8 cellular contexts compared by ENCODE assay signal in genomic region chr13:39656325-39656677, GRCh38. TPM values are rescaled to one million over a fixed set of nuclear protein-coding genes. Genes with fewer than 3 reads are reported as not detected.
A peak's percentile ranks its signal among the peaks of the same experiment; 100 is the strongest.
DNase-seq lines count a peak whose midpoint lies in the region; ATAC-seq and TF ChIP-seq lines count a peak whose summit lies in the region.

No MANE protein-coding gene starts in this region.

- peak overlapping the region; percentile 56 for H3K9ac ChIP-seq in iPS-18a (ENCODE audit: low read length)

- no peak for TF ChIP-seq CTCF in stomach (IDR thresholded peaks at IDR 0.05)

- CTCF ChIA-PET in activated CD4-positive, alpha-beta memory T cell treated with anti-CD3 and anti-CD28 coated beads for 36 hours (lab: Charles Lee): no interaction called here

- H3K4me1 ChIP-seq in iPS-18a (ENCODE audit: control insufficient read depth, low read depth, low read length) (peaks cover 4% of the 10 kb centered on the region), stomach (peaks cover 0 to 19% (median 17%) of the 10 kb centered on the region in 4 donors)

- 13 to 18% (median 14%) methylated on average over 7 of the region's 7 CpGs for WGBS in stomach, 5 donors

- H3K27ac ChIP-seq in iPS-18a (ENCODE audit: low read length) (no peak overlapping the region), stomach (peak overlapping the region in 4 of 5 donors; percentile 77 to 87 (median 82))

- peaks cover 18% of the 10 kb centered on the region for H3K4me1 Mint-ChIP-seq in activated CD4-positive, alpha-beta memory T cell treated with anti-CD3 and anti-CD28 coated beads for 36 hours (ENCODE audit: low read depth)

- no peaks in the 10 kb centered on the region for H3K27me3 Mint-ChIP-seq in activated CD4-positive, alpha-beta memory T cell treated with anti-CD3 and anti-CD28 coated beads for 36 hours

- H3K4me3 Mint-ChIP-seq in activated CD4-positive, alpha-beta memory T cell treated with anti-CD3 and anti-CD28 coated beads for 36 hours: peak overlapping the region; percentile 91

- H3K9me3 Mint-ChIP-seq in activated CD4-positive, alpha-beta memory T cell treated with anti-CD3 and anti-CD28 coated beads for 36 hours: no peaks in the 10 kb centered on the region

- H3K4me3 ChIP-seq in iPS-18a (ENCODE audit: low read length) (peak overlapping the region; percentile 87), stomach (peak overlapping the region; percentile 83 to 97 (median 92))

- H3K9me3 ChIP-seq in iPS-18a (ENCODE audit: control insufficient read depth, low read depth, low read length) (no peaks in the 10 kb centered on the region), stomach (no peaks in the 10 kb centered on the region)

- H3K36me3 ChIP-seq in iPS-18a (ENCODE audit: control insufficient read depth, low read depth, low read length) (peaks cover 7% of the 10 kb centered on the region), stomach (peaks cover 0 to 14% (median 12%) of the 10 kb centered on the region in 4 donors)

- no peak for TF ChIP-seq POLR2A in stomach (IDR thresholded peaks at IDR 0.05)

- no peak for TF ChIP-seq EP300 in stomach (IDR thresholded peaks at IDR 0.05)

- ATAC-seq in GM18508 (IDR thresholded peaks at IDR 0.05; ENCODE audit: insufficient read depth, unreplicated experiment): peak; percentile 6
- peak; percentile 0 for ATAC-seq in HG02798 (IDR thresholded peaks at IDR 0.05; ENCODE audit: poor library complexity, unreplicated experiment)

- H3K36me3 Mint-ChIP-seq in activated CD4-positive, alpha-beta memory T cell treated with anti-CD3 and anti-CD28 coated beads for 36 hours: peaks cover 6% of the 10 kb centered on the region

- peak overlapping the region; percentile 19 for H3K27ac Mint-ChIP-seq in activated CD4-positive, alpha-beta memory T cell treated with anti-CD3 and anti-CD28 coated beads for 36 hours

- no peaks in the 10 kb centered on the region for H3K27me3 ChIP-seq in iPS-18a (ENCODE audit: control insufficient read depth, insufficient read depth, low read length)
- H3K27me3 ChIP-seq in stomach: no peaks in the 10 kb centered on the region

- intact Hi-C loops in activated CD4-positive, alpha-beta memory T cell treated with anti-CD3 and anti-CD28 coated beads for 36 hours (cut with micrococcal nuclease): no loop called here
- intact Hi-C loops in stomach (cut with DNase I; ENCODE audit: low total_unique reads): no loop called here

- DNase-seq in activated CD4-positive, alpha-beta memory T cell treated with anti-CD3 and anti-CD28 coated beads for 36 hours: no peak
- DNase-seq in stomach (no peak), HCEC 1CT (no peak), DMS153 (lab: John Stamatoyannopoulos, UW) (no peak), GDM1 (lab: John Stamatoyannopoulos, UW) (no peak)

- POLR2A ChIA-PET in activated CD4-positive, alpha-beta memory T cell treated with anti-CD3 and anti-CD28 coated beads for 36 hours (lab: Charles Lee): interaction anchor here (1.0 kb wide), 1 partner anchor 619 kb away, joined by 3 read pairs; the partner anchor contains the start of gene PROSER1

RNA-seq across cellular contexts. Expression of gene COG6, which starts 0.8 kb away (rescaled TPM):
- total RNA-seq in activated CD4-positive, alpha-beta memory T cell treated with anti-CD3 and anti-CD28 coated beads for 36 hours: 10 to 100 TPM; 25.5 to 37.3 TPM
- 10 to 100 TPM in 3 of 5 donors, 1 to 10 TPM in 2; 7.7 to 42.4 (median 10.3) TPM for total RNA-seq in stomach
- polyA plus RNA-seq in stomach: 10 to 100 TPM in 1 of 3 donors, 1 to 10 TPM in 2; 6.5 to 11.2 (median 7.2) TPM

RNA-seq across cellular contexts. Expression of gene LHFPL6, which starts 53.3 kb away (rescaled TPM):
- total RNA-seq in activated CD4-positive, alpha-beta memory T cell treated with anti-CD3 and anti-CD28 coated beads for 36 hours: 1 to 10 TPM; 2.7 to 3.0 TPM
- total RNA-seq in stomach: 10 to 100 TPM in 3 of 5 donors, 1 to 10 TPM in 2; 4.7 to 53.6 (median 11.4) TPM
- polyA plus RNA-seq in stomach: 10 to 100 TPM; 10.1 to 11.9 (median 10.4) TPM
